In genomic region chr3:184016169-184016570, GRCh38 we compare ENCODE assay signal across 13 cellular contexts. TPM values are rescaled to one million over a fixed set of nuclear protein-coding genes. Genes with fewer than 3 reads are reported as not detected.
DNase-seq lines count a peak whose midpoint lies in the region; ATAC-seq, FAIRE-seq and TF ChIP-seq lines count a peak whose summit lies in the region.
"Had no signal": no experiment of that assay in that cellular context is flagged by ENCODE, and none has a peak within 500 bp of the region (broad histone marks: within the 10 kb centered on the region; RNA-seq: fewer than 3 reads in every experiment).

No MANE protein-coding gene starts in this region.

- H3K56ac ChIP-seq in IMR-90 (ENCODE audit: extremely low read depth, insufficient read depth, low read length) = no peak overlapping the region

- CTCF ChIA-PET in CD8-positive, alpha-beta T cell (lab: Charles Lee) = interaction anchor here (0.6 to 2.0 kb wide), 5 partner anchors 10 to 228 kb away, joined by 3 to 9 read pairs (median 4); no protein-coding TSS in a partner anchor
- CTCF ChIA-PET in IMR-90 (lab: Yijun Ruan, JAX) = interaction anchor here (1.1 kb wide), 1 partner anchor 119 kb away, joined by 3 read pairs; no protein-coding TSS in a partner anchor
- CTCF ChIA-PET in K562 (lab: Yijun Ruan, JAX; ENCODE audit: low intra/inter-chr PET ratio) = interaction anchor here (0.7 to 1.3 kb wide), 3 partner anchors 108 to 121 kb away, joined by 3 to 6 read pairs (median 4); no protein-coding TSS in a partner anchor

- no peak overlapping the region; the same call in 1 of the 2 replicates for H3K14ac ChIP-seq in IMR-90 (replicated peaks; ENCODE audit: low read depth, low read length)

- peak overlapping the region; percentile 99 for H3K4me3 Mint-ChIP-seq in CD8-positive, alpha-beta T cell
- H3K4me3 Mint-ChIP-seq in nephron = peak overlapping the region; percentile 94 to 100 (median 100)

- TF ChIP-seq RAD21 in IMR-90 (IDR thresholded peaks at IDR 0.05; ENCODE audit: low read length) (no peak), K562 (CRISPR knock-in tag; conservative IDR thresholded peaks at IDR 0.05 in 1 of 2, IDR thresholded peaks at IDR 0.05 in 1 of 2) (no peak)

- H4K91ac ChIP-seq in IMR-90 (ENCODE audit: insufficient read depth, low read depth, low read length) = no peak overlapping the region

- no peak for TF ChIP-seq CTCF in CD8-positive, alpha-beta T cell (IDR thresholded peaks at IDR 0.05)
- no peak for TF ChIP-seq CTCF in IMR-90 (conservative IDR thresholded peaks at IDR 0.05; ENCODE audit: low read depth, low read length)
- no peak for TF ChIP-seq CTCF in K562 (IDR thresholded peaks at IDR 0.05 in 2 of 3, conservative IDR thresholded peaks at IDR 0.05 in 1 of 3; ENCODE audit: insufficient read depth in 2 of 3, low read depth in 1 of 3, low read length in 3 of 3)
- TF ChIP-seq CTCF in nephron (IDR thresholded peaks at IDR 0.05; ENCODE audit: unreplicated experiment in 3 of 3) = no peak
- TF ChIP-seq CTCF in body of pancreas (IDR thresholded peaks at IDR 0.05) = no peak

- no peak for DNase-seq in CD8-positive, alpha-beta T cell
- DNase-seq in IMR-90 (no peak), K562 (ENCODE audit: extremely low read depth in 1 of 4, low spot score in 3 of 4) (peak in 2 of 4 experiments; percentile 22 to 60), body of pancreas (no peak), AG20443 (ENCODE audit: low spot score) (no peak), MV-4-11 (lab: John Stamatoyannopoulos, UW) (no peak)
- DNase-seq: activated effector memory CD4-positive, alpha-beta T cell treated with Interleukin-2 at 50 U/mL for 16 hours; foreskin melanocyte; stimulated activated naive CD4-positive, alpha-beta T cell treated with Interleukin-2 at 50 U/mL for 16 hours had no signal

- dilution Hi-C loops in IMR-90 (cut with HindIII; ENCODE audit: low sequenced_read_pairs, unreplicated experiment) = no loop called here

- no peak for FAIRE-seq in K562 (lab: Jason Lieb, UNC)
- FAIRE-seq: RCC 7860 had no signal

- no peak overlapping the region for H2BK5ac ChIP-seq in IMR-90 (ENCODE audit: low read depth, low read length, poor library complexity, severe bottlenecking)

- H4K8ac ChIP-seq in IMR-90 (ENCODE audit: low read depth in 2 of 2, low read length in 2 of 2) = peak overlapping the region; percentile 14 to 30; a peak in 3 of 4 replicates

- TF ChIP-seq EP300 in K562 (IDR thresholded peaks at IDR 0.05; ENCODE audit: low read length) = peak; percentile 37; the same call in 1 of the 2 replicates

- no peak overlapping the region for H2BK120ac ChIP-seq in IMR-90 (ENCODE audit: low read depth, low read length)

- H2BK15ac ChIP-seq in IMR-90 (ENCODE audit: low read depth, low read length) = no peak overlapping the region

- BruUV-seq in IMR-90 (replicated peaks; lab: Mats Ljungman, UMichigan) = no TSS peak
- no TSS peak for BruUV-seq in K562 (replicated peaks; lab: Mats Ljungman, UMichigan)

- H4K5ac ChIP-seq in IMR-90 (ENCODE audit: low read depth, low read length) = no peak overlapping the region

- H3K79me1 ChIP-seq in IMR-90 (ENCODE audit: low read depth in 1 of 2, low read length in 2 of 2) = peaks cover 15 to 27% of the 10 kb centered on the region in 2 experiments

- peaks cover 28% of the 10 kb centered on the region for H3K36me3 Mint-ChIP-seq in CD8-positive, alpha-beta T cell
- peaks cover 34% of the 10 kb centered on the region for H3K36me3 Mint-ChIP-seq in nephron (ENCODE audit: low read depth)

- no peaks in the 10 kb centered on the region for H3K27me3 ChIP-seq in CD8-positive, alpha-beta T cell (ENCODE audit: insufficient read depth, low read length)
- H3K27me3 ChIP-seq in IMR-90 (ENCODE audit: control insufficient read depth, insufficient read depth, low read length) (0 out of 2 replicates have a peak, but pooled peaks cover 1% of the 10 kb centered on the region), K562 (ENCODE audit: control insufficient read depth in 2 of 2, insufficient read depth in 2 of 2, low read length in 2 of 2) (no peaks in the 10 kb centered on the region), body of pancreas (no peaks in the 10 kb centered on the region)

- POLR2A ChIA-PET in CD8-positive, alpha-beta T cell (lab: Charles Lee) = interaction anchor here (1.5 kb wide), 1 partner anchor 120 kb away, joined by 3 read pairs; no protein-coding TSS in a partner anchor
- POLR2A ChIA-PET in IMR-90 (lab: Charles Lee; ENCODE audit: unreplicated experiment) (no interaction called here), K562 (lab: Yijun Ruan, JAX) (interaction anchor here (0.7 to 2.7 kb wide), 7 partner anchors 9 to 119 kb away, joined by 3 to 15 read pairs (median 4); partner anchors contain the start of genes EIF2B5 and HTR3D)

- intact Hi-C loops in CD8-positive, alpha-beta T cell (cut with DNase I, micrococcal nuclease) = loop anchor here (2.0 to 10.0 kb wide), 11 partner anchors 119 to 1929 kb away; partner anchors contain the start of genes ABCF3 (in 1 of the 2), ALG3 (in 1 of the 2), AP2M1 (in 1 of the 2) and CLCN2 (in 1 of the 2)
- intact Hi-C loops in IMR-90 (cut with micrococcal nuclease) = loop anchor here (2.0 to 10.0 kb wide), 2 partner anchors 27 to 239 kb away; no protein-coding TSS in a partner anchor
- intact Hi-C loops in K562 (cut with micrococcal nuclease) = loop anchor here (2.0 to 5.0 kb wide), 2 partner anchors 39 to 231 kb away; partner anchors contain the start of genes ALG3 and EEF1AKMT4
- intact Hi-C loops in body of pancreas (cut with DNase I) = loop anchor here (5.0 kb wide), 1 partner anchor 119 kb away; no protein-coding TSS in a partner anchor

- peaks cover 32% of the 10 kb centered on the region for H3K4me1 Mint-ChIP-seq in CD8-positive, alpha-beta T cell (ENCODE audit: low read depth)
- peaks cover 35% of the 10 kb centered on the region for H3K4me1 Mint-ChIP-seq in nephron

- peak overlapping the region; percentile 30 for H3K4me2 ChIP-seq in IMR-90 (ENCODE audit: low read depth, low read length)
- peak overlapping the region; percentile 89 for H3K4me2 ChIP-seq in K562 (ENCODE audit: insufficient read depth, low read length)

- no peak overlapping the region for H3K4ac ChIP-seq in IMR-90 (ENCODE audit: low read depth, low read length)

- H3K9me3 ChIP-seq in CD8-positive, alpha-beta T cell (ENCODE audit: low read length) = no peaks in the 10 kb centered on the region
- H3K9me3 ChIP-seq in IMR-90 (ENCODE audit: control insufficient read depth, insufficient read depth, low read length) (no peaks in the 10 kb centered on the region), K562 (replicated peaks; ENCODE audit: control insufficient read depth, insufficient read depth, low read depth, low read length) (no peaks in the 10 kb centered on the region), body of pancreas (no peaks in the 10 kb centered on the region)

- H3K9me1 ChIP-seq in IMR-90 (ENCODE audit: insufficient read depth, low read length) (peaks cover 3% of the 10 kb centered on the region), K562 (ENCODE audit: control insufficient read depth, insufficient read depth, low read length) (no peaks in the 10 kb centered on the region)

- no peak overlapping the region for H3K27ac Mint-ChIP-seq in CD8-positive, alpha-beta T cell
- peak overlapping the region; percentile 1 to 84 (median 3) for H3K27ac Mint-ChIP-seq in nephron

- TF ChIP-seq POLR2A in IMR-90 (IDR thresholded peaks at IDR 0.05; ENCODE audit: low read depth, low read length) = no peak
- TF ChIP-seq POLR2A in K562 (conservative IDR thresholded peaks at IDR 0.05) = no peak
- no peak for TF ChIP-seq POLR2A in body of pancreas (IDR thresholded peaks at IDR 0.05)

- no peaks in the 10 kb centered on the region for H4K20me1 ChIP-seq in IMR-90 (ENCODE audit: insufficient read depth, low read length)
- H4K20me1 ChIP-seq in K562 (replicated peaks; ENCODE audit: control insufficient read depth, insufficient read depth, low read length) = no peaks in the 10 kb centered on the region

- no peak overlapping the region for H2AK5ac ChIP-seq in IMR-90 (ENCODE audit: low read depth, low read length)

- H2AFZ ChIP-seq in IMR-90 (replicated peaks; ENCODE audit: low read length, poor library complexity) (no peak overlapping the region), K562 (ENCODE audit: low read depth, low read length) (peak overlapping the region; percentile 96)

- H3K23ac ChIP-seq in IMR-90 (ENCODE audit: low read depth, low read length) = peak overlapping the region; percentile 10; the same call in 1 of the 2 replicates

- H3K27ac ChIP-seq in CD8-positive, alpha-beta T cell (ENCODE audit: low read depth, low read length) = no peak overlapping the region
- H3K27ac ChIP-seq in IMR-90 (ENCODE audit: insufficient read depth, low read length) (no peak overlapping the region), K562 (ENCODE audit: extremely low read depth, low read depth, low read length) (peak overlapping the region; percentile 90), body of pancreas (no peak overlapping the region)

- no peak for ATAC-seq in CD8-positive, alpha-beta T cell
- ATAC-seq in IMR-90 (ENCODE audit: low read depth) (no peak), K562 (peak; percentile 2), body of pancreas (no peak), GM21526 (IDR thresholded peaks at IDR 0.05; ENCODE audit: low FRiP score, unreplicated experiment) (no peak)

- H3K4me1 ChIP-seq in CD8-positive, alpha-beta T cell (ENCODE audit: insufficient read depth, low read length) = peaks cover 11% of the 10 kb centered on the region
- H3K4me1 ChIP-seq in IMR-90 (ENCODE audit: control insufficient read depth, insufficient read depth, low read length) (peaks cover 7% of the 10 kb centered on the region), K562 (replicated peaks in 1 of 2; ENCODE audit: control insufficient read depth in 2 of 2, insufficient read depth in 2 of 2, low read length in 2 of 2) (peaks cover 17 to 21% of the 10 kb centered on the region in 2 experiments; a peak in 4 of 5 replicates), body of pancreas (peaks cover 7% of the 10 kb centered on the region)

- H3K36me3 ChIP-seq in CD8-positive, alpha-beta T cell (ENCODE audit: insufficient read depth, low read length) = no peaks in the 10 kb centered on the region
- H3K36me3 ChIP-seq in IMR-90 (ENCODE audit: control insufficient read depth, insufficient read depth, low read length) = no peaks in the 10 kb centered on the region
- H3K36me3 ChIP-seq in K562 (ENCODE audit: control insufficient read depth, insufficient read depth, low read length) = peaks cover 31% of the 10 kb centered on the region
- no peaks in the 10 kb centered on the region for H3K36me3 ChIP-seq in body of pancreas (replicated peaks in 1 of 2; ENCODE audit: insufficient read depth in 1 of 2, low read depth in 2 of 2)

- no CpG with 5 or more reads among the region's 5 CpGs for WGBS in IMR-90 (ENCODE audit: extremely low coverage in 2 of 2, insufficient read length in 1 of 2), 2 experiments
- WGBS in K562 (ENCODE audit: insufficient coverage, low coverage, missing lambda C conversion rate) = 0% methylated on average over 5 of the region's 5 CpGs
- WGBS in body of pancreas, 2 donors = 59 to 67% methylated on average over 5 of the region's 5 CpGs

- H3K9ac ChIP-seq in IMR-90 (ENCODE audit: low read depth, low read length) = no peak overlapping the region
- peak overlapping the region; percentile 53 to 77; a peak in 3 of 4 replicates for H3K9ac ChIP-seq in K562 (ENCODE audit: insufficient read depth in 1 of 2, low read depth in 2 of 2, low read length in 2 of 2)

- no peak overlapping the region for H2BK20ac ChIP-seq in IMR-90 (ENCODE audit: low read depth, low read length)

- H3K18ac ChIP-seq in IMR-90 (ENCODE audit: low read depth, low read length) = no peak overlapping the region

- H2AK9ac ChIP-seq in IMR-90 (replicated peaks; ENCODE audit: low read depth, low read length, poor library complexity) = no peak overlapping the region

- no peak overlapping the region for H3K4me3 ChIP-seq in CD8-positive, alpha-beta T cell (ENCODE audit: low read depth, low read length)
- H3K4me3 ChIP-seq in IMR-90 (ENCODE audit: insufficient read depth, low read depth, low read length) (no peak overlapping the region), K562 (peak overlapping the region; percentile 89), body of pancreas (no peak overlapping the region)

- H3K79me2 ChIP-seq in K562 (ENCODE audit: control insufficient read depth, insufficient read depth, low read length) = peaks cover 56% of the 10 kb centered on the region

- in situ Hi-C loops in IMR-90 (cut with MboI; ENCODE audit: low sequenced_read_pairs) = loop anchor here (10.0 kb wide), 1 partner anchor 121 kb away; no protein-coding TSS in a partner anchor
- in situ Hi-C loops in K562 (cut with MboI) = loop anchor here (10.0 kb wide), 1 partner anchor 229 kb away; the partner anchor contains the start of genes ALG3 and EEF1AKMT4

- H3K27me3 Mint-ChIP-seq in CD8-positive, alpha-beta T cell (ENCODE audit: low read depth) = peaks cover 5% of the 10 kb centered on the region
- peaks cover 4% of the 10 kb centered on the region for H3K27me3 Mint-ChIP-seq in nephron (ENCODE audit: low read depth)

- no peaks in the 10 kb centered on the region for H3K9me3 Mint-ChIP-seq in CD8-positive, alpha-beta T cell
- peaks cover 3% of the 10 kb centered on the region for H3K9me3 Mint-ChIP-seq in nephron

RNA-seq across cellular contexts. Expression of gene ABCC5, which starts 1.5 kb away (rescaled TPM):
- total RNA-seq in CD8-positive, alpha-beta T cell = 1 to 10 TPM; 7.4 to 8.3 TPM
- total RNA-seq in IMR-90 (2012; rRNA removed) (8.4 and 9.2 TPM in 2 replicates), K562 (2014; rRNA removed) (22.0 and 27.1 TPM in 2 replicates), K562 (2014; rRNA removed; fragmentation: Illumina TruSeq; extraction: Trizol) (36.7 and 38.2 TPM in 2 replicates), K562 (2015; rRNA removed; fragmentation: Illumina TruSeq; extraction: Trizol) (22.8 and 24.9 TPM in 2 replicates), K562 (2021) (50.0 and 50.9 TPM in 2 replicates), body of pancreas (10 to 100 TPM; 17.1 to 20.1 TPM)
- polyA plus RNA-seq in IMR-90 (2012; rRNA removed) (16.2 and 17.7 TPM in 2 replicates), K562 (2011; rRNA removed) (36.9 and 39.3 TPM in 2 replicates), K562 (2014; fragmentation: Illumina TruSeq; extraction: Trizol) (38.4 and 44.0 TPM in 2 replicates), K562 (2014; fragmentation: Nextera tagmentation; extraction: Ambion mirVana) (10 to 100 TPM; 41.9 to 53.0 TPM), K562 (2014; rRNA removed) (51.4 and 56.6 TPM in 2 replicates)
- 5.0 and 6.9 TPM in 2 replicates for polyA plus RNA-seq in IMR-90 (2012; cell fraction: cytosol; rRNA removed)
- 56.7 and 152 TPM in 2 replicates for polyA plus RNA-seq in IMR-90 (2012; cell fraction: nucleus; rRNA removed; ENCODE audit: low replicate concordance)
- 196 and 208 TPM in 2 replicates for total RNA-seq in K562 (2011; cell fraction: chromatin; rRNA removed; ENCODE audit: low replicate concordance)
- 111 and 115 TPM in 2 replicates for total RNA-seq in K562 (2011; cell fraction: nucleolus; rRNA removed)
- total RNA-seq in K562 (2011; cell fraction: nucleoplasm; rRNA removed) = 176 and 215 TPM in 2 replicates
- 16.2 and 21.3 TPM in 2 replicates for polyA plus RNA-seq in K562 (2011; cell fraction: cytosol; rRNA removed)
- polyA plus RNA-seq in K562 (2011; cell fraction: nucleus; rRNA removed) = 213 and 222 TPM in 2 replicates
- 29.2 and 34.4 TPM in 2 replicates for polyA plus RNA-seq in K562 (2012)
- 23.8 and 24.3 TPM in 2 replicates for polyA minus RNA-seq in K562 (2011; rRNA and poly(A)+ RNA removed)
- 13.1 and 13.5 TPM in 2 replicates for polyA minus RNA-seq in K562 (2011; cell fraction: cytosol; rRNA and poly(A)+ RNA removed)
- 48.6 and 58.3 TPM in 2 replicates for polyA minus RNA-seq in K562 (2011; cell fraction: nucleus; rRNA and poly(A)+ RNA removed)

RNA-seq across cellular contexts. Expression of gene HTR3D, which starts 15.4 kb away (rescaled TPM):
- not detected for total RNA-seq in CD8-positive, alpha-beta T cell
- total RNA-seq in IMR-90 (2012; rRNA removed) (not detected in 2 replicates), K562 (2014; rRNA removed) (not detected in 2 replicates), K562 (2014; rRNA removed; fragmentation: Illumina TruSeq; extraction: Trizol) (not detected in 2 replicates), K562 (2015; rRNA removed; fragmentation: Illumina TruSeq; extraction: Trizol) (not detected in 2 replicates), K562 (2021) (not detected in 2 replicates), body of pancreas (not detected)
- polyA plus RNA-seq in IMR-90 (2012; rRNA removed) (not detected in 2 replicates), K562 (2011; rRNA removed) (not detected in 2 replicates), K562 (2014; fragmentation: Illumina TruSeq; extraction: Trizol) (not detected in 2 replicates), K562 (2014; fragmentation: Nextera tagmentation; extraction: Ambion mirVana) (not detected), K562 (2014; rRNA removed) (not detected in 2 replicates)
- polyA plus RNA-seq in IMR-90 (2012; cell fraction: cytosol; rRNA removed) = not detected in 2 replicates
- not detected in 2 replicates for polyA plus RNA-seq in IMR-90 (2012; cell fraction: nucleus; rRNA removed; ENCODE audit: low replicate concordance)
- total RNA-seq in K562 (2011; cell fraction: chromatin; rRNA removed; ENCODE audit: low replicate concordance) = not detected in 2 replicates
- total RNA-seq in K562 (2011; cell fraction: nucleolus; rRNA removed) = not detected in 2 replicates
- total RNA-seq in K562 (2011; cell fraction: nucleoplasm; rRNA removed) = not detected in 2 replicates
- not detected in 2 replicates for polyA plus RNA-seq in K562 (2011; cell fraction: cytosol; rRNA removed)
- not detected in 2 replicates for polyA plus RNA-seq in K562 (2011; cell fraction: nucleus; rRNA removed)
- not detected in 2 replicates for polyA plus RNA-seq in K562 (2012)
- polyA minus RNA-seq in K562 (2011; rRNA and poly(A)+ RNA removed) = not detected in 2 replicates
- not detected in 2 replicates for polyA minus RNA-seq in K562 (2011; cell fraction: cytosol; rRNA and poly(A)+ RNA removed)
- polyA minus RNA-seq in K562 (2011; cell fraction: nucleus; rRNA and poly(A)+ RNA removed) = not detected in 2 replicates

RNA-seq across cellular contexts. Expression of gene HTR3C, which starts 36.7 kb away (rescaled TPM):
- not detected for total RNA-seq in CD8-positive, alpha-beta T cell
- total RNA-seq in IMR-90 (2012; rRNA removed) (not detected in 2 replicates), K562 (2014; rRNA removed) (not detected in 2 replicates), K562 (2014; rRNA removed; fragmentation: Illumina TruSeq; extraction: Trizol) (not detected in 2 replicates), K562 (2015; rRNA removed; fragmentation: Illumina TruSeq; extraction: Trizol) (not detected in 2 replicates), K562 (2021) (not detected in 2 replicates), body of pancreas (not detected)
- polyA plus RNA-seq in IMR-90 (2012; rRNA removed) (not detected in 2 replicates), K562 (2011; rRNA removed) (0.06 TPM in 1 of 2 replicates, not detected in the other), K562 (2014; fragmentation: Illumina TruSeq; extraction: Trizol) (not detected in 2 replicates), K562 (2014; fragmentation: Nextera tagmentation; extraction: Ambion mirVana) (under 1 TPM in 1 of 2 experiments, not detected in 1; 0.04 TPM), K562 (2014; rRNA removed) (not detected in 2 replicates)
- not detected in 2 replicates for polyA plus RNA-seq in IMR-90 (2012; cell fraction: cytosol; rRNA removed)
- not detected in 2 replicates for polyA plus RNA-seq in IMR-90 (2012; cell fraction: nucleus; rRNA removed; ENCODE audit: low replicate concordance)
- not detected in 2 replicates for total RNA-seq in K562 (2011; cell fraction: chromatin; rRNA removed; ENCODE audit: low replicate concordance)
- not detected in 2 replicates for total RNA-seq in K562 (2011; cell fraction: nucleolus; rRNA removed)
- not detected in 2 replicates for total RNA-seq in K562 (2011; cell fraction: nucleoplasm; rRNA removed)
- not detected in 2 replicates for polyA plus RNA-seq in K562 (2011; cell fraction: cytosol; rRNA removed)
- 0.07 TPM in 1 of 2 replicates, not detected in the other for polyA plus RNA-seq in K562 (2011; cell fraction: nucleus; rRNA removed)
- polyA plus RNA-seq in K562 (2012) = not detected in 2 replicates
- polyA minus RNA-seq in K562 (2011; rRNA and poly(A)+ RNA removed) = not detected in 2 replicates
- polyA minus RNA-seq in K562 (2011; cell fraction: cytosol; rRNA and poly(A)+ RNA removed) = not detected in 2 replicates
- not detected in 2 replicates for polyA minus RNA-seq in K562 (2011; cell fraction: nucleus; rRNA and poly(A)+ RNA removed)
- total RNA-seq: renal cortical epithelial cell had no signal
